Comparison of ENCODE assay signal across 9 cellular contexts in genomic region chr1:27382950-27383627, GRCh38. TPM values are rescaled to one million over a fixed set of nuclear protein-coding genes. Genes with fewer than 3 reads are reported as not detected.
DNase-seq lines count a peak whose midpoint lies in the region; ATAC-seq and TF ChIP-seq lines count a peak whose summit lies in the region.
"Had no signal": no experiment of that assay in that cellular context is flagged by ENCODE, and none has a peak within 500 bp of the region (broad histone marks: within the 10 kb centered on the region; RNA-seq: fewer than 3 reads in every experiment).

Gene CD164L2 (minus strand): TSS chr1:27383333. CDS start chr1:27383239, 94 bp downstream.

- no peak within 1 kb of the TSS for H3K27ac Mint-ChIP-seq in Calu3 (ENCODE audit: unreplicated experiment)
- H3K27ac Mint-ChIP-seq in natural killer cell treated with Interleukin-12 subunit alpha and Interleukin-12 subunit beta and Interleukin-15 and Interleukin-18, amount 100 ng/mL, for 72 hours = no peak within 1 kb of the TSS

- no TSS peak for BruUV-seq in Calu3 (replicated peaks; lab: Mats Ljungman, UMichigan)

- H3K4me1 ChIP-seq in RWPE2 (ENCODE audit: insufficient read depth, poor library complexity, severe bottlenecking) = no peaks in the 10 kb centered on the region

- H3K4me3 Mint-ChIP-seq in Calu3 (ENCODE audit: low read depth, unreplicated experiment) = no peak within 1 kb of the TSS
- no peak within 1 kb of the TSS for H3K4me3 Mint-ChIP-seq in natural killer cell treated with Interleukin-12 subunit alpha and Interleukin-12 subunit beta and Interleukin-15 and Interleukin-18, amount 100 ng/mL, for 72 hours

- peak; percentile 88 for ATAC-seq in RWPE2 (ENCODE audit: low read depth)
- peak; percentile 55 to 86 for ATAC-seq in natural killer cell treated with Interleukin-12 subunit alpha and Interleukin-12 subunit beta and Interleukin-15 and Interleukin-18, amount 100 ng/mL, for 72 hours
- no peak for ATAC-seq in HG03442 (IDR thresholded peaks at IDR 0.05; ENCODE audit: unreplicated experiment)

- DNase-seq in Calu3 = peak; percentile 52
- DNase-seq in RWPE2 (ENCODE audit: low spot score) = no peak
- peak; percentile 28 for DNase-seq in central memory CD4-positive, alpha-beta T cell
- no peak for DNase-seq in natural killer cell treated with Interleukin-12 subunit alpha and Interleukin-12 subunit beta and Interleukin-15 and Interleukin-18, amount 100 ng/mL, for 72 hours (ENCODE audit: low spot score)
- no peak for DNase-seq in cerebellar cortex (ENCODE audit: low spot score)
- DNase-seq in GM19240 (ENCODE audit: insufficient read length, low spot score) = no peak
- no peak for DNase-seq in NCI-H526 treated with DMSO at 0.1 percent for 48 hours (lab: John Stamatoyannopoulos, UW)

- H3K9me3 Mint-ChIP-seq in Calu3 (ENCODE audit: low read depth, unreplicated experiment) = no peaks in the 10 kb centered on the region
- H3K9me3 Mint-ChIP-seq in natural killer cell treated with Interleukin-12 subunit alpha and Interleukin-12 subunit beta and Interleukin-15 and Interleukin-18, amount 100 ng/mL, for 72 hours = no peaks in the 10 kb centered on the region

- H3K36me3 Mint-ChIP-seq in Calu3 (ENCODE audit: insufficient read depth, unreplicated experiment) = no peaks in the 10 kb centered on the region
- no peaks in the 10 kb centered on the region for H3K36me3 Mint-ChIP-seq in natural killer cell treated with Interleukin-12 subunit alpha and Interleukin-12 subunit beta and Interleukin-15 and Interleukin-18, amount 100 ng/mL, for 72 hours

- no peaks in the 10 kb centered on the region for H3K36me3 ChIP-seq in RWPE2 (ENCODE audit: low read depth)

- H3K9me3 ChIP-seq in RWPE2 (ENCODE audit: severe bottlenecking) = no peaks in the 10 kb centered on the region

- peaks cover 42% of the 10 kb centered on the region for H3K27me3 Mint-ChIP-seq in Calu3 (ENCODE audit: unreplicated experiment)
- H3K27me3 Mint-ChIP-seq in natural killer cell treated with Interleukin-12 subunit alpha and Interleukin-12 subunit beta and Interleukin-15 and Interleukin-18, amount 100 ng/mL, for 72 hours = peaks cover 0 to 6% of the 10 kb centered on the region in 2 donors

- CTCF ChIA-PET in Calu3 (lab: Charles Lee) = no interaction called here

- peaks cover 8% of the 10 kb centered on the region for H3K4me1 Mint-ChIP-seq in Calu3 (ENCODE audit: low read depth, unreplicated experiment)
- H3K4me1 Mint-ChIP-seq in natural killer cell treated with Interleukin-12 subunit alpha and Interleukin-12 subunit beta and Interleukin-15 and Interleukin-18, amount 100 ng/mL, for 72 hours (ENCODE audit: low read depth in 2 of 2) = peaks cover 0 to 4% of the 10 kb centered on the region in 2 donors

- no peaks in the 10 kb centered on the region for H3K27me3 ChIP-seq in RWPE2 (ENCODE audit: insufficient read depth, poor library complexity, severe bottlenecking)

- TF ChIP-seq CTCF in Calu3 (IDR thresholded peaks at IDR 0.05; ENCODE audit: unreplicated experiment) = no peak
- no peak for TF ChIP-seq CTCF in RWPE2 (IDR thresholded peaks at IDR 0.05; ENCODE audit: poor library complexity, severe bottlenecking)

- H3K27ac ChIP-seq in RWPE2 (ENCODE audit: poor library complexity, severe bottlenecking) = no peak within 1 kb of the TSS

- intact Hi-C loops in Calu3 (cut with micrococcal nuclease; ENCODE audit: unreplicated experiment) = no loop called here

- H3K4me3 ChIP-seq in RWPE2 (ENCODE audit: severe bottlenecking) = peak within 1 kb of the TSS; percentile 34

RNA-seq across cellular contexts. Expression of gene CD164L2, which starts in this region (rescaled TPM):
- total RNA-seq in Calu3 (2022) = not detected in 2 replicates
- not detected for total RNA-seq in natural killer cell treated with Interleukin-12 subunit alpha and Interleukin-12 subunit beta and Interleukin-15 and Interleukin-18, amount 100 ng/mL, for 72 hours
- total RNA-seq: fibroblast of lung had no signal

Comparison
In these comparisons a context has a peak if more than half of its experiments do, and no peak if none do; other contexts are left out.
1. Peak in DNase-seq in Calu3; RNA of the gene not detected or under 1 TPM.
2. Peak in ATAC-seq in natural killer cell treated with Interleukin-12 subunit alpha and Interleukin-12 subunit beta and Interleukin-15 and Interleukin-18, amount 100 ng/mL, for 72 hours; RNA of the gene not detected or under 1 TPM.